ENCODE assay signal across 1 cellular context in the genomic region with DNA sequence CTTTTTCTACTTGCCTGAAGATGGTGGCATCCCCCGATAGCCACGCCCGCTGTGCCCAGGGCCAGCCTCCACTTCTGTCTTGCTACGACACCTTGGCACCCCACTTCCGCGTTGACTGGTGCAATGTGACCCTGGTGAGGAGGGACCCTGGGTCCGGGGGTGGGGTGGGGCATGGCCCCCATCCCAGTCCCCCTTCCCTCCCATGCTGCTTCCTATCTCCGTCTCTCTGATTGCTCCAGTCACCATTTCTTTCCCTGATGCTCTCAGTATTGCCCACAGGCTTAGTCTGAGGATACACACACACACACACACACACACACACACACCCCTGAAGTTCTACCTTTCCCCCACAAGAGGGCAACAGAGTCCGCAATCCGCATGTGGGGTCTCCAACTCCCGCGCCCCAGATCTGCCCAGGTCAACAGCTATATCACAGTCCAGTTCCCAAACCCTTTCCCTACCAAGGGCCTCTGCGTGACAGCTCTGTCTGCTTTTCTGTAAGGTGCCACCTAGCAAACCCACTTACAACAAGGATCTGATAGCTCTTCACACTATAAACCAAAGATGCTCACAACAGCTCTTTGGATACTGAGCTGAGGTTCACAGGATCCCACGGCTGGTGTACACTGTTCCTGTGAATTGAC.
TF ChIP-seq lines count a peak whose summit lies in the region.

No MANE protein-coding gene starts in this region.

TF ChIP-seq in HepG2, 621 proteins besides CTCF, POLR2A, EP300 and RAD21 (continues in another document):
- 0 out of 2 replicates have a peak, but pooled peaks have one; percentile 42 for TF ChIP-seq NR2F6 (IDR thresholded peaks at IDR 0.05)
- TF ChIP-seq NR2F6 (CRISPR knock-in tag; IDR thresholded peaks at IDR 0.05) = no peak
- TF ChIP-seq POGK (CRISPR knock-in tag; conservative IDR thresholded peaks at IDR 0.05) = 0 out of 2 replicates have a peak, but pooled peaks have one; percentile 37
- TF ChIP-seq, protein P1, sequence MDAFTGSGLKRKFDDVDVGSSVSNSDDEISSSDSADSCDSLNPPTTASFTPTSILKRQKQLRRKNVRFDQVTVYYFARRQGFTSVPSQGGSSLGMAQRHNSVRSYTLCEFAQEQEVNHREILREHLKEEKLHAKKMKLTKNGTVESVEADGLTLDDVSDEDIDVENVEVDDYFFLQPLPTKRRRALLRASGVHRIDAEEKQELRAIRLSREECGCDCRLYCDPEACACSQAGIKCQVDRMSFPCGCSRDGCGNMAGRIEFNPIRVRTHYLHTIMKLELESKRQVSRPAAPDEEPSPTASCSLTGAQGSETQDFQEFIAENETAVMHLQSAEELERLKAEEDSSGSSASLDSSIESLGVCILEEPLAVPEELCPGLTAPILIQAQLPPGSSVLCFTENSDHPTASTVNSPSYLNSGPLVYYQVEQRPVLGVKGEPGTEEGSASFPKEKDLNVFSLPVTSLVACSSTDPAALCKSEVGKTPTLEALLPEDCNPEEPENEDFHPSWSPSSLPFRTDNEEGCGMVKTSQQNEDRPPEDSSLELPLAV (CRISPR knock-in tag; conservative IDR thresholded peaks at IDR 0.05; ENCODE audit: low read depth) = no peak
- TF ChIP-seq TBL1XR1 (IDR thresholded peaks at IDR 0.05; ENCODE audit: borderline replicate concordance, low read length, partially characterized antibody) = no peak
- TF ChIP-seq SKI (IDR thresholded peaks at IDR 0.05; ENCODE audit: partially characterized antibody) = no peak
- 0 out of 2 replicates have a peak, but pooled peaks have one; percentile 20 for TF ChIP-seq NFE2L2 (IDR thresholded peaks at IDR 0.05; ENCODE audit: low read length)
- TF ChIP-seq CREM (IDR thresholded peaks at IDR 0.05) = no peak
- TF ChIP-seq CREM (CRISPR knock-in tag; IDR thresholded peaks at IDR 0.05) = no peak
- TF ChIP-seq SALL2 (CRISPR knock-in tag; IDR thresholded peaks at IDR 0.05) = peak; percentile 86
- TF ChIP-seq ARID4A (CRISPR knock-in tag; IDR thresholded peaks at IDR 0.05; ENCODE audit: borderline replicate concordance) = peak; percentile 34; the same call in 1 of the 2 replicates
- no peak for TF ChIP-seq FOXA3 (CRISPR knock-in tag; IDR thresholded peaks at IDR 0.05)
- TF ChIP-seq MTF2 (CRISPR knock-in tag; IDR thresholded peaks at IDR 0.05; ENCODE audit: borderline replicate concordance) = peak; percentile 48; the same call in 1 of the 2 replicates
- TF ChIP-seq, protein P2, sequence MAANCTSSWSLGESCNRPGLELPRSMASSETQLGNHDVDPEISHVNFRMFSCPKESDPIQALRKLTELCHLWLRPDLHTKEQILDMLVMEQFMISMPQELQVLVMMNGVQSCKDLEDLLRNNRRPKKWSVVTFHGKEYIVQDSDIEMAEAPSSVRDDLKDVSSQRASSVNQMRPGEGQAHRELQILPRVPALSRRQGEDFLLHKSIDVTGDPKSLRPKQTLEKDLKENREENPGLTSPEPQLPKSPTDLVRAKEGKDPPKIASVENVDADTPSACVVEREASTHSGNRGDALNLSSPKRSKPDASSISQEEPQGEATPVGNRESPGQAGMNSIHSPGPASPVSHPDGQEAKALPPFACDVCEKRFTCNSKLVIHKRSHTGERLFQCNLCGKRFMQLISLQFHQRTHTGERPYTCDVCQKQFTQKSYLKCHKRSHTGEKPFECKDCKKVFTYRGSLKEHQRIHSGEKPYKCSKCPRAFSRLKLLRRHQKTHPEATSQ (CRISPR knock-in tag; IDR thresholded peaks at IDR 0.05; ENCODE audit: borderline replicate concordance) = no peak
- peak; percentile 17; the same call in 1 of the 2 replicates for TF ChIP-seq ZFP91 (CRISPR knock-in tag; IDR thresholded peaks at IDR 0.05; ENCODE audit: borderline replicate concordance)
- no peak for TF ChIP-seq SMAD1 (CRISPR knock-in tag; IDR thresholded peaks at IDR 0.05; ENCODE audit: borderline replicate concordance, low read depth)
- TF ChIP-seq, protein P3, sequence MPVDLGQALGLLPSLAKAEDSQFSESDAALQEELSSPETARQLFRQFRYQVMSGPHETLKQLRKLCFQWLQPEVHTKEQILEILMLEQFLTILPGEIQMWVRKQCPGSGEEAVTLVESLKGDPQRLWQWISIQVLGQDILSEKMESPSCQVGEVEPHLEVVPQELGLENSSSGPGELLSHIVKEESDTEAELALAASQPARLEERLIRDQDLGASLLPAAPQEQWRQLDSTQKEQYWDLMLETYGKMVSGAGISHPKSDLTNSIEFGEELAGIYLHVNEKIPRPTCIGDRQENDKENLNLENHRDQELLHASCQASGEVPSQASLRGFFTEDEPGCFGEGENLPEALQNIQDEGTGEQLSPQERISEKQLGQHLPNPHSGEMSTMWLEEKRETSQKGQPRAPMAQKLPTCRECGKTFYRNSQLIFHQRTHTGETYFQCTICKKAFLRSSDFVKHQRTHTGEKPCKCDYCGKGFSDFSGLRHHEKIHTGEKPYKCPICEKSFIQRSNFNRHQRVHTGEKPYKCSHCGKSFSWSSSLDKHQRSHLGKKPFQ (CRISPR knock-in tag; IDR thresholded peaks at IDR 0.05; ENCODE audit: insufficient replicate concordance) = no peak
- TF ChIP-seq, protein P4, sequence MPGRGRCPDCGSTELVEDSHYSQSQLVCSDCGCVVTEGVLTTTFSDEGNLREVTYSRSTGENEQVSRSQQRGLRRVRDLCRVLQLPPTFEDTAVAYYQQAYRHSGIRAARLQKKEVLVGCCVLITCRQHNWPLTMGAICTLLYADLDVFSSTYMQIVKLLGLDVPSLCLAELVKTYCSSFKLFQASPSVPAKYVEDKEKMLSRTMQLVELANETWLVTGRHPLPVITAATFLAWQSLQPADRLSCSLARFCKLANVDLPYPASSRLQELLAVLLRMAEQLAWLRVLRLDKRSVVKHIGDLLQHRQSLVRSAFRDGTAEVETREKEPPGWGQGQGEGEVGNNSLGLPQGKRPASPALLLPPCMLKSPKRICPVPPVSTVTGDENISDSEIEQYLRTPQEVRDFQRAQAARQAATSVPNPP (CRISPR knock-in tag; IDR thresholded peaks at IDR 0.05) = no peak
- 0 out of 2 replicates have a peak, but pooled peaks have one; percentile 18 for TF ChIP-seq ZNF687 (CRISPR knock-in tag; IDR thresholded peaks at IDR 0.05)
